ENCODE assay signal across 1 cellular context in the genomic region with DNA sequence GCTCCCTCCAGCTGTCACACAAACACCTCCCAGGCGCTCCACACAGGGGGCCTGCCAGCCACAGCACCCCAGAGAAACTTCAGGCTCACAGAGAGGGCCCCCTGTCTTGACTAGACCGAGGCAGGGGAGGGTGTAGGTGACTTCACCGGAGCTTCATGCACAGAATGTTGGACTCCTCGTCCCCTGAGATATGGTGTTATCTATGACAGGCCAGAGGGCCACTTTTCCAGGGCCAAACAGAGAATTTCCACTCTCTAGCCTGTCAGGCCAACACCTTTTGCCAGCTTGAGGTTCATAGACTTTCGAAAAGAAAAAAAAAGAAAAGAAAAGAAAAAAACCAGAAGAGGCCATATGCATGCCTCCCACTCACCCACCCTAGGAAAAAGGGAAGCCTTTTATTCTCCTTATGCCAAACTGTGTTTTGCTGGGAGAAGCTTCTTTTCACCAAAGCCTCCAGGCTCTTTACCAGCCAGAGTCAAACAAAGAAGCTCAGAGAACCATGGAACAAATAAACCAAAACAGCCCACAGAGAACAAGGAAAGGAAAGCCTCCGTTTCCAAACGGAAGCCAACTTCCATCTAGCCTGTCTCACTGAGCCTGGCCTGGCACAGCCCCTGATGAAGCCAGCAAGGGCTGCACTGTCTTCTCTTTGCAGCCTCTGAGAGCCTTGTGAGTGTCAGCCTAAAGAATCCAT.
TF ChIP-seq lines count a peak whose summit lies in the region.

No MANE protein-coding gene starts in this region.

TF ChIP-seq in WTC11, 78 proteins besides CTCF, POLR2A, EP300 and RAD21 (continued from another document):
- TF ChIP-seq, protein P1, sequence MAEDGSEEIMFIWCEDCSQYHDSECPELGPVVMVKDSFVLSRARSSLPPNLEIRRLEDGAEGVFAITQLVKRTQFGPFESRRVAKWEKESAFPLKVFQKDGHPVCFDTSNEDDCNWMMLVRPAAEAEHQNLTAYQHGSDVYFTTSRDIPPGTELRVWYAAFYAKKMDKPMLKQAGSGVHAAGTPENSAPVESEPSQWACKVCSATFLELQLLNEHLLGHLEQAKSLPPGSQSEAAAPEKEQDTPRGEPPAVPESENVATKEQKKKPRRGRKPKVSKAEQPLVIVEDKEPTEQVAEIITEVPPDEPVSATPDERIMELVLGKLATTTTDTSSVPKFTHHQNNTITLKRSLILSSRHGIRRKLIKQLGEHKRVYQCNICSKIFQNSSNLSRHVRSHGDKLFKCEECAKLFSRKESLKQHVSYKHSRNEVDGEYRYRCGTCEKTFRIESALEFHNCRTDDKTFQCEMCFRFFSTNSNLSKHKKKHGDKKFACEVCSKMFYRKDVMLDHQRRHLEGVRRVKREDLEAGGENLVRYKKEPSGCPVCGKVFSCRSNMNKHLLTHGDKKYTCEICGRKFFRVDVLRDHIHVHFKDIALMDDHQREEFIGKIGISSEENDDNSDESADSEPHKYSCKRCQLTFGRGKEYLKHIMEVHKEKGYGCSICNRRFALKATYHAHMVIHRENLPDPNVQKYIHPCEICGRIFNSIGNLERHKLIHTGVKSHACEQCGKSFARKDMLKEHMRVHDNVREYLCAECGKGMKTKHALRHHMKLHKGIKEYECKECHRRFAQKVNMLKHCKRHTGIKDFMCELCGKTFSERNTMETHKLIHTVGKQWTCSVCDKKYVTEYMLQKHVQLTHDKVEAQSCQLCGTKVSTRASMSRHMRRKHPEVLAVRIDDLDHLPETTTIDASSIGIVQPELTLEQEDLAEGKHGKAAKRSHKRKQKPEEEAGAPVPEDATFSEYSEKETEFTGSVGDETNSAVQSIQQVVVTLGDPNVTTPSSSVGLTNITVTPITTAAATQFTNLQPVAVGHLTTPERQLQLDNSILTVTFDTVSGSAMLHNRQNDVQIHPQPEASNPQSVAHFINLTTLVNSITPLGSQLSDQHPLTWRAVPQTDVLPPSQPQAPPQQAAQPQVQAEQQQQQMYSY (CRISPR knock-in tag; IDR thresholded peaks at IDR 0.05) = no peak
- TF ChIP-seq NR1H2 (CRISPR knock-in tag; IDR thresholded peaks at IDR 0.05) = no peak
- no peak for TF ChIP-seq ZNF232 (CRISPR knock-in tag; IDR thresholded peaks at IDR 0.05)
- no peak for TF ChIP-seq KAT7 (CRISPR knock-in tag; IDR thresholded peaks at IDR 0.05; ENCODE audit: borderline replicate concordance)
- TF ChIP-seq, protein P2, sequence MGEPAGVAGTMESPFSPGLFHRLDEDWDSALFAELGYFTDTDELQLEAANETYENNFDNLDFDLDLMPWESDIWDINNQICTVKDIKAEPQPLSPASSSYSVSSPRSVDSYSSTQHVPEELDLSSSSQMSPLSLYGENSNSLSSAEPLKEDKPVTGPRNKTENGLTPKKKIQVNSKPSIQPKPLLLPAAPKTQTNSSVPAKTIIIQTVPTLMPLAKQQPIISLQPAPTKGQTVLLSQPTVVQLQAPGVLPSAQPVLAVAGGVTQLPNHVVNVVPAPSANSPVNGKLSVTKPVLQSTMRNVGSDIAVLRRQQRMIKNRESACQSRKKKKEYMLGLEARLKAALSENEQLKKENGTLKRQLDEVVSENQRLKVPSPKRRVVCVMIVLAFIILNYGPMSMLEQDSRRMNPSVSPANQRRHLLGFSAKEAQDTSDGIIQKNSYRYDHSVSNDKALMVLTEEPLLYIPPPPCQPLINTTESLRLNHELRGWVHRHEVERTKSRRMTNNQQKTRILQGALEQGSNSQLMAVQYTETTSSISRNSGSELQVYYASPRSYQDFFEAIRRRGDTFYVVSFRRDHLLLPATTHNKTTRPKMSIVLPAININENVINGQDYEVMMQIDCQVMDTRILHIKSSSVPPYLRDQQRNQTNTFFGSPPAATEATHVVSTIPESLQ (CRISPR knock-in tag; IDR thresholded peaks at IDR 0.05) = no peak
